In the genomic region with DNA sequence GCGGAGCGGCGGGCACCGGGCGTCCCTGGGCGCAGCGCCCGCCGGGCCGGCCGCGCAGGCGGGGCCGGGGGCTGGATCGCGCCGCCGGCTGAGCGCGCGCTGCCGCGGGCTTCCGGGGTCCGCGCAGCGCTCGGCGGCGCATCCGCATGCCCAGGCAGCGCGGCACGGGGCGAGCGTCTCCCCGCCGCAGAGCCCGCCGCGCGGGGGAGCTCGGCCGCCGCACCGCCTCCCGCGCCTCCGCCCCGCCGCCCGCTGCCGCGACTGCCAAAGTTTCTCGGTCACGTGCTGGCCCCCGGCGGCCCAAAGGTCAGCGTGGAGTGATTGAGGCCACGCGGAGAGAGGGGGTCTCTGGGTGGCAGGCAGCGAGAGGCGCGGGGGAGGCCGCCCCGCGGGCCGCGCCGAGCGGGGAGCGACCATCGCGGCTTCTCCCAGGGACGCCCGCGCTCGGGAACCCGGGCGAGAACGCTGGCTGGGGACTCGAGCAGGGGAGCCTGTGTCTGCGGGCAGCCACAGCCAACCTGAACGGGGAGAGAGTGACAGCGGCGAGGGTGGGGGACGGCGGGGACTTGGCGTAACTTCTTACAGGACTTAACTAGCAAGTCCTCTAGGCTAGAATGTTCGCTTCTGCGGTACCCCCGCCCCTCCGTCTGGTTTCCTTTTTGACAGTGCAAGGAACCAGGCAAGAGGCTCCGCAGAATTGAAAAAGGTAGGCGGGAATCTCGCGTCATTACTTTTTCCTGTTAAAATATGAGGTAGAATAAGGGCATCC, we compare ENCODE assay signal across 9 cellular contexts. TPM values are rescaled to one million over a fixed set of nuclear protein-coding genes. Genes with fewer than 3 reads are reported as not detected.
DNase-seq lines count a peak whose midpoint lies in the region; ATAC-seq, FAIRE-seq and TF ChIP-seq lines count a peak whose summit lies in the region.
"Had no signal": no experiment of that assay in that cellular context is flagged by ENCODE, and none has a peak within 500 bp of the region (broad histone marks: within the 10 kb centered on the region; RNA-seq: fewer than 3 reads in every experiment).

A gene with protein sequence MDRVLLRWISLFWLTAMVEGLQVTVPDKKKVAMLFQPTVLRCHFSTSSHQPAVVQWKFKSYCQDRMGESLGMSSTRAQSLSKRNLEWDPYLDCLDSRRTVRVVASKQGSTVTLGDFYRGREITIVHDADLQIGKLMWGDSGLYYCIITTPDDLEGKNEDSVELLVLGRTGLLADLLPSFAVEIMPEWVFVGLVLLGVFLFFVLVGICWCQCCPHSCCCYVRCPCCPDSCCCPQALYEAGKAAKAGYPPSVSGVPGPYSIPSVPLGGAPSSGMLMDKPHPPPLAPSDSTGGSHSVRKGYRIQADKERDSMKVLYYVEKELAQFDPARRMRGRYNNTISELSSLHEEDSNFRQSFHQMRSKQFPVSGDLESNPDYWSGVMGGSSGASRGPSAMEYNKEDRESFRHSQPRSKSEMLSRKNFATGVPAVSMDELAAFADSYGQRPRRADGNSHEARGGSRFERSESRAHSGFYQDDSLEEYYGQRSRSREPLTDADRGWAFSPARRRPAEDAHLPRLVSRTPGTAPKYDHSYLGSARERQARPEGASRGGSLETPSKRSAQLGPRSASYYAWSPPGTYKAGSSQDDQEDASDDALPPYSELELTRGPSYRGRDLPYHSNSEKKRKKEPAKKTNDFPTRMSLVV (minus strand): TSS at position 180 of the 769 bp plus-strand sequence. CDS start 272 bp downstream, outside the sequence.

- no TSS peak for BruUV-seq in Calu3 (replicated peaks; lab: Mats Ljungman, UMichigan)

- H3K9me3 Mint-ChIP-seq in Calu3 (ENCODE audit: low read depth, unreplicated experiment), result no peaks in the 10 kb centered on the region

- no peak within 1 kb of the TSS for H3K27ac Mint-ChIP-seq in Calu3 (ENCODE audit: unreplicated experiment)

- DNase-seq in Calu3 (peak; percentile 55), bronchial epithelial cell (ENCODE audit: low read depth) (peak; percentile 16), kidney (peak; percentile 81), dedifferentiated amniotic fluid mesenchymal stem cell (ENCODE audit: extremely low spot score) (no peak)
- DNase-seq in stimulated activated CD4-positive, alpha-beta T cell treated with anti-CD3 and anti-CD28 coated beads, Interleukin-15, amount 100 ng/mL, for 24 hours, result peak; percentile 84

- H3K4me3 ChIP-seq in KMS-11 (IDR thresholded peaks at IDR 0.05; ENCODE audit: insufficient read depth, low read depth, low read length) (peak within 1 kb of the TSS; percentile 90), WI38 (ENCODE audit: low read depth, low read length) (peak within 1 kb of the TSS; percentile 60), bronchial epithelial cell (ENCODE audit: low read depth, low read length) (peak within 1 kb of the TSS; percentile 46), kidney (ENCODE audit: low read length in 2 of 2) (peak within 1 kb of the TSS; percentile 63 to 71)

- peaks cover 77% of the 10 kb centered on the region for H3K27me3 Mint-ChIP-seq in Calu3 (ENCODE audit: unreplicated experiment)

- H3K36me3 ChIP-seq in KMS-11 (ENCODE audit: insufficient read depth) (no peaks in the 10 kb centered on the region), bronchial epithelial cell (ENCODE audit: control insufficient read depth, insufficient read depth, low read length) (no peaks in the 10 kb centered on the region), kidney (ENCODE audit: control insufficient read depth in 1 of 2, insufficient read depth in 2 of 2, low read length in 2 of 2) (no peaks in the 10 kb centered on the region)

- CTCF ChIA-PET in Calu3 (lab: Charles Lee), result interaction anchor here (1.3 kb wide), 1 partner anchor 81 kb away, joined by 6 read pairs; no protein-coding TSS in a partner anchor

- FAIRE-seq in bronchial epithelial cell (lab: Jason Lieb, UNC) (no peak), kidney (lab: Jason Lieb, UNC) (no peak)

- H3K36me3 Mint-ChIP-seq in Calu3 (ENCODE audit: insufficient read depth, unreplicated experiment), result no peaks in the 10 kb centered on the region

- H3K9me3 ChIP-seq in kidney (ENCODE audit: control insufficient read depth in 1 of 2, low read length in 2 of 2), result no peaks in the 10 kb centered on the region

- H3K4me2 ChIP-seq in KMS-11, result peak within 1 kb of the TSS; percentile 94

- H3K4me1 Mint-ChIP-seq in Calu3 (ENCODE audit: low read depth, unreplicated experiment), result peaks cover 8% of the 10 kb centered on the region

- H3K27ac ChIP-seq in KMS-11 (no peak within 1 kb of the TSS), kidney (ENCODE audit: low read depth in 2 of 2, low read length in 2 of 2) (peak within 1 kb of the TSS; percentile 23 to 49)
- H3K27ac ChIP-seq: epithelial cell of prostate had no signal

- TF ChIP-seq CTCF in Calu3 (IDR thresholded peaks at IDR 0.05; ENCODE audit: unreplicated experiment) (peak; percentile 21), KMS-11 (conservative IDR thresholded peaks at IDR 0.05; ENCODE audit: low read depth, low read length) (no peak; the same call in 1 of the 2 replicates), WI38 (IDR thresholded peaks at IDR 0.05; ENCODE audit: low read depth, low read length) (no peak), bronchial epithelial cell (IDR thresholded peaks at IDR 0.05; ENCODE audit: insufficient read depth, low read length, severe bottlenecking) (no peak), kidney (IDR thresholded peaks at IDR 0.05; ENCODE audit: borderline replicate concordance, extremely low read depth, insufficient read depth) (peak; percentile 10)

- peak within 1 kb of the TSS; percentile 58 for H3K4me3 Mint-ChIP-seq in Calu3 (ENCODE audit: low read depth, unreplicated experiment)

- intact Hi-C loops in Calu3 (cut with micrococcal nuclease; ENCODE audit: unreplicated experiment), result loop anchor here (1.0 kb wide), 1 partner anchor 84 kb away; no protein-coding TSS in a partner anchor
- intact Hi-C loops in kidney (cut with DNase I), result no loop called here

- H3K4me1 ChIP-seq in KMS-11 (ENCODE audit: low read depth, poor library complexity, severe bottlenecking) (peaks cover 29% of the 10 kb centered on the region), kidney (ENCODE audit: control insufficient read depth in 1 of 2, insufficient read depth in 1 of 2, low read depth in 1 of 2, low read length in 2 of 2) (peaks cover 0 to 3% of the 10 kb centered on the region in 2 donors)

- H4K20me1 ChIP-seq in KMS-11 (ENCODE audit: insufficient read depth), result no peaks in the 10 kb centered on the region

- H3K27me3 ChIP-seq in KMS-11 (ENCODE audit: insufficient read depth, low read depth) (peaks cover 15% of the 10 kb centered on the region; the same call in 1 of the 2 replicates), bronchial epithelial cell (ENCODE audit: control insufficient read depth, insufficient read depth, low read length) (peaks cover 25% of the 10 kb centered on the region)

- H3K79me2 ChIP-seq in KMS-11 (ENCODE audit: insufficient read depth, low read depth), result no peaks in the 10 kb centered on the region

- H3K9ac ChIP-seq in KMS-11 (peak within 1 kb of the TSS; percentile 63; the same call in 1 of the 2 replicates), kidney (ENCODE audit: low read length in 2 of 2) (peak within 1 kb of the TSS in 1 of 2 donors; percentile 65)

- ATAC-seq in GM21423 (IDR thresholded peaks at IDR 0.05; ENCODE audit: unreplicated experiment), result peak; percentile 58

- H2AFZ ChIP-seq in KMS-11 (ENCODE audit: low read depth), result peak within 1 kb of the TSS; percentile 96

RNA-seq across cellular contexts. Expression of the gene that starts here (rescaled TPM):
- 0.91 and 1.9 TPM in 2 replicates for total RNA-seq in Calu3 (2022)
- total RNA-seq in bronchial epithelial cell, result not detected in 2 replicates
- total RNA-seq in kidney, result 5.9 TPM
- polyA plus RNA-seq in kidney (ENCODE audit: insufficient read depth, low read depth, low replicate concordance), result 1.5 TPM

Comparison
In these comparisons a context has a peak if more than half of its experiments do, and no peak if none do; other contexts are left out.
1. Peak in DNase-seq and H3K4me3 ChIP-seq in bronchial epithelial cell; RNA of the gene not detected or under 1 TPM.
2. CTCF ChIP-seq: peak in Calu3 (single experiment) and kidney (single experiment); none in KMS-11 (single experiment), WI38 (single experiment) and bronchial epithelial cell (single experiment).
3. Peak in every context shown above with its lines, with median percentiles within 50 percentile points of each other: H3K4me3 ChIP-seq.